8 cellular contexts compared by ENCODE assay signal in genomic region chr17:18857864-18858566, GRCh38. TPM values are rescaled to one million over a fixed set of nuclear protein-coding genes. Genes with fewer than 3 reads are reported as not detected.
A peak's percentile ranks its signal among the peaks of the same experiment; 100 is the strongest.
DNase-seq lines count a peak whose midpoint lies in the region; ATAC-seq, FAIRE-seq and TF ChIP-seq lines count a peak whose summit lies in the region.

Gene PRPSAP2, plus strand, starts transcription at chr17:18858131. Its CDS starts 7,703 bp downstream, at chr17:18865834.

- 0 to 1% (median 1%) methylated on average over 31 to 58 of the region's 58 CpGs for WGBS in psoas muscle, 3 donors

- no peaks in the 10 kb centered on the region for H3K27me3 ChIP-seq in psoas muscle (ENCODE audit: insufficient read depth in 3 of 3, low read length in 2 of 3)

- peak within 1 kb of the TSS; percentile 86 for H3K4me3 ChIP-seq in psoas muscle

- H3K9me3 Mint-ChIP-seq in T-helper 2 cell treated with Interferon-gamma antibody and Interleukin-4, amounts not matched to agents 5 μg/mL and 100 μg/mL, for 36 hours = no peaks in the 10 kb centered on the region

- peak within 1 kb of the TSS; percentile 91 for H3K4me3 Mint-ChIP-seq in T-helper 2 cell treated with Interferon-gamma antibody and Interleukin-4, amounts not matched to agents 5 μg/mL and 100 μg/mL, for 36 hours

- peaks cover 19% of the 10 kb centered on the region for H3K4me1 ChIP-seq in psoas muscle

- no peaks in the 10 kb centered on the region for H3K27me3 Mint-ChIP-seq in T-helper 2 cell treated with Interferon-gamma antibody and Interleukin-4, amounts not matched to agents 5 μg/mL and 100 μg/mL, for 36 hours (ENCODE audit: low read depth)

- ATAC-seq in HG02970 (IDR thresholded peaks at IDR 0.05; ENCODE audit: low FRiP score, unreplicated experiment) (peak; percentile 56), left ventricle myocardium superior (peak; percentile 95), psoas muscle (peak; percentile 94 to 97 (median 96))

- no peak for TF ChIP-seq CTCF in psoas muscle (IDR thresholded peaks at IDR 0.05)

- H3K4me1 Mint-ChIP-seq in T-helper 2 cell treated with Interferon-gamma antibody and Interleukin-4, amounts not matched to agents 5 μg/mL and 100 μg/mL, for 36 hours (ENCODE audit: low read depth) = peaks cover 42% of the 10 kb centered on the region

- no peaks in the 10 kb centered on the region for H3K36me3 ChIP-seq in psoas muscle (ENCODE audit: insufficient read depth in 1 of 2, low read depth in 1 of 2)

- H3K27ac ChIP-seq in psoas muscle = peak within 1 kb of the TSS; percentile 90

- H3K36me3 Mint-ChIP-seq in T-helper 2 cell treated with Interferon-gamma antibody and Interleukin-4, amounts not matched to agents 5 μg/mL and 100 μg/mL, for 36 hours (ENCODE audit: low read depth) = peaks cover 3% of the 10 kb centered on the region

- peak; percentile 74; the same call in 1 of the 2 replicates for TF ChIP-seq POLR2A in GM12892 (IDR thresholded peaks at IDR 0.05; ENCODE audit: low read depth, low read length)

- H3K27ac Mint-ChIP-seq in T-helper 2 cell treated with Interferon-gamma antibody and Interleukin-4, amounts not matched to agents 5 μg/mL and 100 μg/mL, for 36 hours = peak within 1 kb of the TSS; percentile 82

- intact Hi-C loops in left ventricle myocardium superior (cut with micrococcal nuclease) = no loop called here
- intact Hi-C loops in psoas muscle (cut with DNase I) = no loop called here

- no peaks in the 10 kb centered on the region for H3K9me3 ChIP-seq in psoas muscle

- FAIRE-seq in GM12892 (lab: Jason Lieb, UNC) = peak; percentile 86

- peak; percentile 87 for DNase-seq in GM12892 (ENCODE audit: insufficient read length)
- DNase-seq in NCI-H2029 treated with DMSO at 0.1 percent for 48 hours (lab: John Stamatoyannopoulos, UW) = peak; percentile 32
- peak; percentile 91 for DNase-seq in T-helper 2 cell treated with Interferon-gamma antibody and Interleukin-4, amounts not matched to agents 5 μg/mL and 100 μg/mL, for 36 hours (ENCODE audit: low spot score)
- DNase-seq in anterior cingulate cortex (lab: John Stamatoyannopoulos, UW) = peak; percentile 55 to 99 (median 94)
- peak; percentile 98 for DNase-seq in left ventricle myocardium superior
- DNase-seq in psoas muscle = peak; percentile 96 to 98
- peak; percentile 96 for DNase-seq in ureter (ENCODE audit: low spot score)

RNA-seq across cellular contexts. Expression of gene PRPSAP2, which starts in this region (rescaled TPM):
- 74.4 TPM for polyA plus RNA-seq in GM12892 (2012; ENCODE audit: missing spikeins)
- 20.2 TPM for total RNA-seq in left ventricle myocardium superior
- 10 to 100 TPM in 3 of 4 donors, 1 to 10 TPM in 1; 8.7 to 11.1 (median 10.4) TPM for total RNA-seq in psoas muscle
- polyA plus RNA-seq in psoas muscle = 10 to 100 TPM in 1 of 3 donors, 1 to 10 TPM in 2; 8.2 to 13.2 (median 8.4) TPM
- 40.7 TPM for total RNA-seq in ureter

Comparison
In these comparisons a context has a peak if more than half of its experiments do, and no peak if none do; other contexts are left out.
1. Peak in every context shown above with its lines: DNase-seq, ATAC-seq, H3K4me3 ChIP-seq and H3K27ac ChIP-seq.
2. DNase-seq: peak in every context shown above with its lines; median percentile 98 in left ventricle myocardium superior; 97 in psoas muscle; 96 in ureter; 94 in anterior cingulate cortex; 91 in T-helper 2 cell treated with Interferon-gamma antibody and Interleukin-4, amounts not matched to agents 5 μg/mL and 100 μg/mL, for 36 hours; 87 in GM12892; 32 in NCI-H2029 treated with DMSO at 0.1 percent for 48 hours.